In genomic region chr19:46953955-46954501, GRCh38 we compare ENCODE assay signal across 12 cellular contexts.
DNase-seq lines count a peak whose midpoint lies in the region; ATAC-seq and TF ChIP-seq lines count a peak whose summit lies in the region.
"Had no signal": no experiment of that assay in that cellular context is flagged by ENCODE, and none has a peak within 500 bp of the region (broad histone marks: within the 10 kb centered on the region; RNA-seq: fewer than 3 reads in every experiment).

No MANE protein-coding gene starts in this region.

- TF ChIP-seq POLR2A in right lobe of liver (IDR thresholded peaks at IDR 0.05): no peak
- no peak for TF ChIP-seq POLR2A in upper lobe of left lung (IDR thresholded peaks at IDR 0.05)

- H3K27me3 ChIP-seq in right lobe of liver (no peaks in the 10 kb centered on the region), upper lobe of left lung (no peaks in the 10 kb centered on the region)

- intact Hi-C loops in right lobe of liver (cut with DNase I): no loop called here

- no peaks in the 10 kb centered on the region for H3K27me3 Mint-ChIP-seq in activated T-cell treated with anti-CD3 and anti-CD28 coated beads, Interleukin-2, amount 50 U/mL, for 72 hours (ENCODE audit: low read depth)
- no peaks in the 10 kb centered on the region for H3K27me3 Mint-ChIP-seq in activated CD8-positive, alpha-beta T cell treated with anti-CD3 and anti-CD28 coated beads, Interleukin-2, amount 10 ng/mL, durations not matched to agents 7 days and 5 days (ENCODE audit: low read depth)

- H3K9me3 Mint-ChIP-seq in activated T-cell treated with anti-CD3 and anti-CD28 coated beads, Interleukin-2, amount 50 U/mL, for 72 hours: no peaks in the 10 kb centered on the region
- H3K9me3 Mint-ChIP-seq in activated CD8-positive, alpha-beta T cell treated with anti-CD3 and anti-CD28 coated beads, Interleukin-2, amount 10 ng/mL, durations not matched to agents 7 days and 5 days (ENCODE audit: insufficient read depth): no peaks in the 10 kb centered on the region

- CTCF ChIA-PET in activated CD8-positive, alpha-beta T cell treated with anti-CD3 and anti-CD28 coated beads, Interleukin-2, amount 10 ng/mL, durations not matched to agents 7 days and 5 days (lab: Charles Lee): interaction anchor here (0.6 to 2.7 kb wide), 12 partner anchors 9 to 294 kb away, joined by 3 to 13 read pairs (median 5); partner anchors contain the start of gene ARHGAP35

- peaks cover 0 to 5% of the 10 kb centered on the region in 2 donors for H3K36me3 Mint-ChIP-seq in activated T-cell treated with anti-CD3 and anti-CD28 coated beads, Interleukin-2, amount 50 U/mL, for 72 hours (ENCODE audit: insufficient read depth in 2 of 2)
- H3K36me3 Mint-ChIP-seq in activated CD8-positive, alpha-beta T cell treated with anti-CD3 and anti-CD28 coated beads, Interleukin-2, amount 10 ng/mL, durations not matched to agents 7 days and 5 days (ENCODE audit: low read depth): peaks cover 25% of the 10 kb centered on the region

- no peak for ATAC-seq in activated T-cell treated with anti-CD3 and anti-CD28 coated beads, Interleukin-2, amount 50 U/mL, for 72 hours (replicated peaks in 1 of 2)
- no peak for ATAC-seq in activated CD8-positive, alpha-beta T cell treated with anti-CD3 and anti-CD28 coated beads, Interleukin-2, amount 10 ng/mL, durations not matched to agents 7 days and 5 days
- ATAC-seq in right lobe of liver (no peak), upper lobe of left lung (ENCODE audit: low FRiP score in 2 of 2) (no peak), GM18873 (IDR thresholded peaks at IDR 0.05; ENCODE audit: low FRiP score, unreplicated experiment) (no peak)

- H3K9me3 ChIP-seq in right lobe of liver: no peaks in the 10 kb centered on the region
- H3K9me3 ChIP-seq in upper lobe of left lung: no peaks in the 10 kb centered on the region

- H3K4me1 ChIP-seq in right lobe of liver (peaks cover 0 to 76% (median 37%) of the 10 kb centered on the region in 4 donors), upper lobe of left lung (peaks cover 25 to 46% (median 41%) of the 10 kb centered on the region in 4 donors)

- H3K4me3 Mint-ChIP-seq in activated T-cell treated with anti-CD3 and anti-CD28 coated beads, Interleukin-2, amount 50 U/mL, for 72 hours: peak overlapping the region; percentile 74 to 98
- H3K4me3 Mint-ChIP-seq in activated CD8-positive, alpha-beta T cell treated with anti-CD3 and anti-CD28 coated beads, Interleukin-2, amount 10 ng/mL, durations not matched to agents 7 days and 5 days: peak overlapping the region; percentile 65

- POLR2A ChIA-PET in activated CD8-positive, alpha-beta T cell treated with anti-CD3 and anti-CD28 coated beads, Interleukin-2, amount 10 ng/mL, durations not matched to agents 7 days and 5 days (lab: Charles Lee): interaction anchor here (1.0 kb wide), 1 partner anchor 39 kb away, joined by 3 read pairs; no protein-coding TSS in a partner anchor

- no peak for TF ChIP-seq CTCF in right lobe of liver (IDR thresholded peaks at IDR 0.05)
- TF ChIP-seq CTCF in upper lobe of left lung (IDR thresholded peaks at IDR 0.05): no peak

- peak overlapping the region in 1 of 3 donors; percentile 18 for H3K4me3 ChIP-seq in right lobe of liver
- H3K4me3 ChIP-seq in upper lobe of left lung: no peak overlapping the region

- H3K27ac Mint-ChIP-seq in activated T-cell treated with anti-CD3 and anti-CD28 coated beads, Interleukin-2, amount 50 U/mL, for 72 hours: peak overlapping the region; percentile 99
- peak overlapping the region; percentile 89 for H3K27ac Mint-ChIP-seq in activated CD8-positive, alpha-beta T cell treated with anti-CD3 and anti-CD28 coated beads, Interleukin-2, amount 10 ng/mL, durations not matched to agents 7 days and 5 days

- peak overlapping the region; percentile 61 to 85 (median 73) for H3K27ac ChIP-seq in right lobe of liver
- H3K27ac ChIP-seq in upper lobe of left lung: peak overlapping the region; percentile 21 to 77 (median 41)

- peaks cover 75% of the 10 kb centered on the region for H3K4me1 Mint-ChIP-seq in activated T-cell treated with anti-CD3 and anti-CD28 coated beads, Interleukin-2, amount 50 U/mL, for 72 hours (ENCODE audit: low read depth)
- H3K4me1 Mint-ChIP-seq in activated CD8-positive, alpha-beta T cell treated with anti-CD3 and anti-CD28 coated beads, Interleukin-2, amount 10 ng/mL, durations not matched to agents 7 days and 5 days (ENCODE audit: low read depth): peaks cover 73% of the 10 kb centered on the region

- no peak for TF ChIP-seq EP300 in upper lobe of left lung (IDR thresholded peaks at IDR 0.05)

- 75% methylated on average over 6 of the region's 6 CpGs for WGBS in right lobe of liver (ENCODE audit: insufficient coverage, low coverage, low lambda C conversion rate, missing lambda C conversion rate)
- WGBS in upper lobe of left lung, 2 donors: 77 to 85% methylated on average over 6 of the region's 6 CpGs

- DNase-seq in activated T-cell treated with anti-CD3 and anti-CD28 coated beads, Interleukin-2, amount 50 U/mL, for 72 hours: no peak
- DNase-seq in activated T-cell treated with anti-CD3 and anti-CD28 coated beads, Interleukin-2, amount 50 U/mL, for 1 hour: no peak
- no peak for DNase-seq in activated CD8-positive, alpha-beta T cell treated with anti-CD3 and anti-CD28 coated beads, Interleukin-2, amount 10 ng/mL, durations not matched to agents 7 days and 5 days
- no peak for DNase-seq in right lobe of liver
- DNase-seq in upper lobe of left lung: no peak
- DNase-seq in GM19238 (ENCODE audit: insufficient read length, low spot score): no peak
- no peak for DNase-seq in mesenteric fat pad (ENCODE audit: low spot score)
- DNase-seq: activated CD8-positive, alpha-beta memory T cell treated with anti-CD3 and anti-CD28 coated beads, Interleukin-2, amount 50 U/mL, for 4 hours; hippocampal formation; NCI-H2227 treated with DMSO at 0.1 percent for 48 hours; stimulated activated CD4-positive, alpha-beta T cell treated with anti-CD3 and anti-CD28 coated beads, Interleukin-4, amount 100 ng/mL, for 24 hours had no signal

- H3K36me3 ChIP-seq in right lobe of liver: peaks cover 0 to 3% (median 0%) of the 10 kb centered on the region in 4 donors
- no peaks in the 10 kb centered on the region for H3K36me3 ChIP-seq in upper lobe of left lung
